Comparison of ENCODE assay signal across 8 cellular contexts in genomic region chr16:29612381-29613306, GRCh38. TPM values are rescaled to one million over a fixed set of nuclear protein-coding genes. Genes with fewer than 3 reads are reported as not detected.
DNase-seq lines count a peak whose midpoint lies in the region; ATAC-seq and TF ChIP-seq lines count a peak whose summit lies in the region.
"Not testable (repeated sequence)": the region's sequence is repeated elsewhere in the genome, so short reads cannot be mapped to it uniquely, and the experiment has no call there.

No MANE protein-coding gene starts in this region.

- DNase-seq in M059J (ENCODE audit: low read depth): peak; percentile 27
- peak; percentile 48 for DNase-seq in activated CD4-positive, CD25-positive, alpha-beta regulatory T cell treated with anti-CD3 and anti-CD28 coated beads, Interleukin-2, amount 50 U/mL, for 72 hours
- DNase-seq in central memory CD8-positive, alpha-beta T cell (ENCODE audit: low spot score in 2 of 2); omental fat pad (ENCODE audit: low spot score); type B pancreatic cell (ENCODE audit: extremely low spot score, unreplicated experiment): not testable (repeated sequence)

- peak overlapping the region; percentile 91 for H3K27ac Mint-ChIP-seq in central memory CD8-positive, alpha-beta T cell (ENCODE audit: low read depth)
- H3K27ac Mint-ChIP-seq in type B pancreatic cell: peak overlapping the region; percentile 96

- peaks cover 25% of the 10 kb centered on the region for H3K4me1 Mint-ChIP-seq in central memory CD8-positive, alpha-beta T cell
- H3K4me1 Mint-ChIP-seq in type B pancreatic cell (ENCODE audit: unreplicated experiment): peaks cover 20% of the 10 kb centered on the region

- TF ChIP-seq CTCF in omental fat pad (IDR thresholded peaks at IDR 0.05); type B pancreatic cell (conservative IDR thresholded peaks at IDR 0.05): not testable (repeated sequence)

- ATAC-seq in GM18502 (IDR thresholded peaks at IDR 0.05; ENCODE audit: poor library complexity, unreplicated experiment): peak; percentile 45
- ATAC-seq in HG02610 (IDR thresholded peaks at IDR 0.05; ENCODE audit: unreplicated experiment): peak; percentile 73
- peak; percentile 65 for ATAC-seq in central memory CD8-positive, alpha-beta T cell (replicated peaks; ENCODE audit: extremely low read depth, poor library complexity, severe bottlenecking)
- ATAC-seq in omental fat pad (ENCODE audit: low FRiP score): peak; percentile 69

- H3K9me3 Mint-ChIP-seq in central memory CD8-positive, alpha-beta T cell; type B pancreatic cell: not testable (repeated sequence)

- peak overlapping the region; percentile 87 for H3K4me3 ChIP-seq in iPS-11a (ENCODE audit: low read depth, low read length)

- H3K36me3 Mint-ChIP-seq in central memory CD8-positive, alpha-beta T cell (ENCODE audit: insufficient read depth): peaks cover 18% of the 10 kb centered on the region
- H3K36me3 Mint-ChIP-seq in type B pancreatic cell: not testable (repeated sequence)

- peak overlapping the region; percentile 92 for H3K4me3 Mint-ChIP-seq in central memory CD8-positive, alpha-beta T cell
- H3K4me3 Mint-ChIP-seq in type B pancreatic cell: peak overlapping the region; percentile 92

- H3K27me3 Mint-ChIP-seq in central memory CD8-positive, alpha-beta T cell; type B pancreatic cell: not testable (repeated sequence)

RNA-seq across cellular contexts. Expression of gene SPN, which starts 50.4 kb away (rescaled TPM):
- total RNA-seq in M059J (2014; rRNA removed; shearing (Covaris generic)): 1.1 and 1.8 TPM in 2 replicates
- total RNA-seq in omental fat pad (1 to 10 TPM in 3 of 4 donors, under 1 TPM in 1; 0.46 to 4.4 (median 1.1) TPM), type B pancreatic cell (ENCODE audit: low replicate concordance) (0.14 and 0.31 TPM in 2 replicates)
